ENCODE assay signal across 13 cellular contexts in genomic region chr3:185715091-185715490, GRCh38.
DNase-seq lines count a peak whose midpoint lies in the region; ATAC-seq and TF ChIP-seq lines count a peak whose summit lies in the region.
"Had no signal": no experiment of that assay in that cellular context is flagged by ENCODE, and none has a peak within 500 bp of the region (broad histone marks: within the 10 kb centered on the region; RNA-seq: fewer than 3 reads in every experiment).

No MANE protein-coding gene starts in this region.

- 60 to 72% methylated on average over 7 to 8 of the region's 8 CpGs for WGBS in endodermal cell (ENCODE audit: insufficient coverage in 1 of 2, insufficient read length in 1 of 2), 2 experiments
- 27 to 29% methylated on average over 8 of the region's 8 CpGs for WGBS in aorta, 2 donors

- H3K27ac ChIP-seq in endodermal cell (ENCODE audit: low read depth, low read length) (peak overlapping the region; percentile 88), aorta (ENCODE audit: low read depth in 1 of 2, low read length in 2 of 2) (no peak overlapping the region)
- H3K27ac ChIP-seq: BLaER1 had no signal

- H3K4me3 Mint-ChIP-seq in endodermal cell (no peak overlapping the region), mesothelial cell of epicardium (no peak overlapping the region)
- H3K4me3 Mint-ChIP-seq: activated naive CD4-positive, alpha-beta T cell treated with anti-CD3 and anti-CD28 coated beads, Interleukin-2, amount 50 U/mL, for 24 hours; immature natural killer cell had no signal

- H3K9me3 Mint-ChIP-seq in endodermal cell (no peaks in the 10 kb centered on the region), mesothelial cell of epicardium (no peaks in the 10 kb centered on the region)
- H3K9me3 Mint-ChIP-seq: immature natural killer cell had no signal

- H3K36me3 ChIP-seq in endodermal cell (ENCODE audit: control insufficient read depth, insufficient read depth, low read length) = peaks cover 4% of the 10 kb centered on the region
- no peaks in the 10 kb centered on the region for H3K36me3 ChIP-seq in aorta (ENCODE audit: control insufficient read depth in 1 of 2, insufficient read depth in 2 of 2, low read length in 1 of 2)
- H3K36me3 ChIP-seq: BLaER1 had no signal

- H3K27me3 ChIP-seq in endodermal cell (ENCODE audit: control insufficient read depth, insufficient read depth, low read length, poor library complexity, severe bottlenecking) = no peaks in the 10 kb centered on the region
- H3K27me3 ChIP-seq in aorta (ENCODE audit: control insufficient read depth in 1 of 2, insufficient read depth in 2 of 2, low read length in 1 of 2) = no peaks in the 10 kb centered on the region
- H3K27me3 ChIP-seq: BLaER1 had no signal

- H3K9ac ChIP-seq in endodermal cell (ENCODE audit: extremely low read depth, low read length, poor library complexity, severe bottlenecking) = no peak overlapping the region
- H3K9ac ChIP-seq: BLaER1 had no signal

- TF ChIP-seq CTCF in endodermal cell (conservative IDR thresholded peaks at IDR 0.05) (no peak), mesothelial cell of epicardium (IDR thresholded peaks at IDR 0.05; ENCODE audit: unreplicated experiment) (no peak), GM13976 (IDR thresholded peaks at IDR 0.05; ENCODE audit: borderline replicate concordance, control extremely low read depth, extremely low read depth, insufficient read depth, missing control alignments) (no peak)

- H3K4me1 ChIP-seq in endodermal cell (ENCODE audit: control insufficient read depth, insufficient read depth, low read length) (peaks cover 25% of the 10 kb centered on the region), aorta (ENCODE audit: control insufficient read depth in 1 of 2, insufficient read depth in 2 of 2, low read length in 2 of 2) (no peaks in the 10 kb centered on the region)

- peaks cover 9% of the 10 kb centered on the region for H3K36me3 Mint-ChIP-seq in endodermal cell (ENCODE audit: low read depth)
- peaks cover 11% of the 10 kb centered on the region for H3K36me3 Mint-ChIP-seq in mesothelial cell of epicardium
- H3K36me3 Mint-ChIP-seq: activated naive CD4-positive, alpha-beta T cell treated with anti-CD3 and anti-CD28 coated beads, Interleukin-2, amount 50 U/mL, for 24 hours; immature natural killer cell had no signal

- peak; percentile 60 for DNase-seq in AG20443 (ENCODE audit: low spot score)
- peak; percentile 93 for DNase-seq in NCI-H226
- DNase-seq in endodermal cell = peak; percentile 72
- DNase-seq in mesothelial cell of epicardium (ENCODE audit: low spot score in 2 of 2, unreplicated experiment in 2 of 2) = no peak
- DNase-seq in GM13976 (ENCODE audit: low spot score) = no peak
- no peak for DNase-seq in 8988T
- DNase-seq in activated CD4-positive, CD25-positive, alpha-beta regulatory T cell treated with anti-CD3 and anti-CD28 coated beads, Interleukin-2, amount 50 U/mL, for 72 hours = no peak
- DNase-seq in aorta = no peak
- DNase-seq: activated CD4-positive, alpha-beta T cell treated with anti-CD3 and anti-CD28 coated beads, Interleukin-2, amount 50 U/mL, for 4 hours; immature natural killer cell; NCI-H345 had no signal

- H3K4me1 Mint-ChIP-seq in endodermal cell = peaks cover 43% of the 10 kb centered on the region
- H3K4me1 Mint-ChIP-seq in mesothelial cell of epicardium = peaks cover 54% of the 10 kb centered on the region
- H3K4me1 Mint-ChIP-seq: activated naive CD4-positive, alpha-beta T cell treated with anti-CD3 and anti-CD28 coated beads, Interleukin-2, amount 50 U/mL, for 24 hours had no signal

- in situ Hi-C loops in GM13976 (cut with MboI; ENCODE audit: low sequenced_read_pairs, unreplicated experiment) = no loop called here

- H3K9me3 ChIP-seq in endodermal cell (ENCODE audit: control insufficient read depth, low read length) = no peaks in the 10 kb centered on the region
- H3K9me3 ChIP-seq in aorta (ENCODE audit: control insufficient read depth, low read length) = peaks cover 4% of the 10 kb centered on the region
- H3K9me3 ChIP-seq: BLaER1 had no signal

- H3K27me3 Mint-ChIP-seq in endodermal cell (ENCODE audit: insufficient read depth) (no peaks in the 10 kb centered on the region), mesothelial cell of epicardium (ENCODE audit: low read depth) (no peaks in the 10 kb centered on the region)

- H3K27ac Mint-ChIP-seq in endodermal cell (peak overlapping the region; percentile 50), mesothelial cell of epicardium (peak overlapping the region; percentile 95)
- H3K27ac Mint-ChIP-seq: activated naive CD4-positive, alpha-beta T cell treated with anti-CD3 and anti-CD28 coated beads, Interleukin-2, amount 50 U/mL, for 24 hours; immature natural killer cell had no signal

- no peak overlapping the region for H3K4me3 ChIP-seq in endodermal cell (ENCODE audit: low read length)
- H3K4me3 ChIP-seq in aorta (ENCODE audit: low read length in 2 of 2) = no peak overlapping the region
- H3K4me3 ChIP-seq: BLaER1 had no signal

- intact Hi-C loops in aorta (cut with DNase I) = no loop called here

- no peak for ATAC-seq in aorta (ENCODE audit: low FRiP score)

Comparison
In these comparisons a context has a peak if more than half of its experiments do, and no peak if none do; other contexts are left out.
1. DNase-seq: peak in AG20443 (single experiment), NCI-H226 (single experiment) and endodermal cell (single experiment); none in mesothelial cell of epicardium (0 of 2), GM13976 (single experiment), 8988T (single experiment), activated CD4-positive, CD25-positive, alpha-beta regulatory T cell treated with anti-CD3 and anti-CD28 coated beads, Interleukin-2, amount 50 U/mL, for 72 hours (single experiment) and aorta (0 of 2).